Comparison of ENCODE assay signal across 7 cellular contexts in the genomic region with DNA sequence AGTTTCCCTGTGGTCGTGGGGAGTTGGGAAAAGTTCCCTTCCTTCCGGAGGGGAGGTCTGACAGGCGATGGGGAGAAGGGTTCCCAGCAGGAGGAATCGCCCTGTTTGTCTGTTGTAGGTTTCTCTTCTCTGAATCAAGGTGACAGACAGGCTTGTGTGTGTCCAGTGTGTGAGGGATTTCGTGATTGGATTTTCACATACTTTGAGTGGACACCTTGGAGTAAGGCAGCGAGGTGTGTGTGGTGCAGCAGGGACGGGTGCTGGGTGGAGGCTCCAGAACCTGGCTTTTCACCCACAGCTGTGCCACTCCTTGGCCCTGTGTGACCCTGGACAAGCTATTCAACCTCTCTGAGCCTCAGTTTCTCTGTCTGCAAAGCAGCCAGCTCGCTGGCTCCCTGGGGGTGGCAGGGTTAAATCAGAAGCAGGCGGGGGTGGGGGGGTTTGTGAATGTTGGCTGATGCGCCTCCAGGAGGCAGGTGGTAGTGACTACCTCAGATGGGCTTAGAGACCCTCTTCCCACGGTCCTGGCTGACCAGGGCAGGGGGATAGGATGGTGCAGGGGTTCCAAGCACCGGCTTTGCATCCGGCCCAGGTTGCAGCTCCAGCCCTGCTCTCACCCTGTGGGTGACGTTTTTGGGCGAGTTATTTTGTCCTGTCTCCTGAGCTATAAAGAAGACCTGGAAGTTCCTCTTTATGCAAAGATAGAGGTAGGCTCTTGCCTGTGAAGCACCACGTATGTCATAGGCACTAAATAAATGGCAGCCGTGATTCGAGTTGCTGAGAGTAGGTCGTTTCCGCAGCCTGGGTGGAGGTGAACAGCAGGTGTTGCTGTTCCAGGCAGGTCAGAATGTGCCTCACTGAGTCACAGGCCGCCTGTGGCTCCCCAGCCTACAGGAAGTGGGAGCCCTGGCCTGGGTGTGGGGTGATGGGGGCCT. TPM values are rescaled to one million over a fixed set of nuclear protein-coding genes. Genes with fewer than 3 reads are reported as not detected.
DNase-seq lines count a peak whose midpoint lies in the region; ATAC-seq and TF ChIP-seq lines count a peak whose summit lies in the region.

No MANE protein-coding gene starts in this region.

- H3K27ac ChIP-seq in HUES48 (ENCODE audit: low read depth, low read length) (no peak overlapping the region), ascending aorta (peak overlapping the region; percentile 0 to 43), subcutaneous abdominal adipose tissue (ENCODE audit: low read depth, low read length) (peak overlapping the region; percentile 60)

- H3K4me1 ChIP-seq in HUES48 (ENCODE audit: control insufficient read depth, insufficient read depth, low read length) (peaks cover 16% of the 10 kb centered on the region), ascending aorta (no peaks in the 10 kb centered on the region), subcutaneous abdominal adipose tissue (ENCODE audit: control insufficient read depth in 5 of 5, insufficient read depth in 5 of 5, low read length in 5 of 5) (peaks cover 2 to 35% (median 25%) of the 10 kb centered on the region in 5 donors)

- no peaks in the 10 kb centered on the region for H3K36me3 ChIP-seq in HUES48 (ENCODE audit: control insufficient read depth, insufficient read depth, low read length)
- H3K36me3 ChIP-seq in ascending aorta = no peaks in the 10 kb centered on the region
- H3K36me3 ChIP-seq in subcutaneous abdominal adipose tissue (ENCODE audit: control insufficient read depth in 5 of 5, insufficient read depth in 5 of 5, low read length in 5 of 5) = no peaks in the 10 kb centered on the region

- intact Hi-C loops in ascending aorta (cut with DNase I) = no loop called here

- H3K4me3 ChIP-seq in HUES48 (ENCODE audit: low read depth, low read length) (peak overlapping the region; percentile 44), ascending aorta (peak overlapping the region; percentile 39 to 44), subcutaneous abdominal adipose tissue (ENCODE audit: low read depth in 1 of 5, low read length in 5 of 5) (peak overlapping the region; percentile 55 to 84 (median 70))

- ATAC-seq in HG03097 (IDR thresholded peaks at IDR 0.05; ENCODE audit: low FRiP score, unreplicated experiment) (no peak), HG03175 (IDR thresholded peaks at IDR 0.05; ENCODE audit: unreplicated experiment) (no peak)

- H3K9ac ChIP-seq in HUES48 (ENCODE audit: low read depth, low read length) (no peak overlapping the region), subcutaneous abdominal adipose tissue (ENCODE audit: low read length in 5 of 5) (peak overlapping the region in 4 of 5 donors; percentile 39 to 78 (median 62))

- DNase-seq in ascending aorta (ENCODE audit: low spot score in 2 of 2) = no peak
- DNase-seq in iPS-NIHi11 (ENCODE audit: low spot score) = peak; percentile 53
- DNase-seq in dedifferentiated amniotic fluid mesenchymal stem cell (ENCODE audit: extremely low spot score) = no peak

- TF ChIP-seq CTCF in ascending aorta (IDR thresholded peaks at IDR 0.05) = no peak

- H3K27me3 ChIP-seq in HUES48 (ENCODE audit: control insufficient read depth, insufficient read depth, low read length) (peaks cover 24% of the 10 kb centered on the region), ascending aorta (peaks cover 5% of the 10 kb centered on the region), subcutaneous abdominal adipose tissue (ENCODE audit: control insufficient read depth in 5 of 5, insufficient read depth in 4 of 5, low read length in 5 of 5) (peaks cover 7 to 34% (median 24%) of the 10 kb centered on the region in 5 donors)

- no peaks in the 10 kb centered on the region for H3K9me3 ChIP-seq in HUES48 (ENCODE audit: control insufficient read depth, insufficient read depth, low read length)
- no peaks in the 10 kb centered on the region for H3K9me3 ChIP-seq in ascending aorta
- no peaks in the 10 kb centered on the region for H3K9me3 ChIP-seq in subcutaneous abdominal adipose tissue (ENCODE audit: control insufficient read depth in 5 of 5, low read length in 5 of 5)

RNA-seq across cellular contexts. Expression of a gene that starts 0.7 kb away (rescaled TPM):
- 7.9 TPM for total RNA-seq in ascending aorta

RNA-seq across cellular contexts. Expression of a gene that starts 50.7 kb away (rescaled TPM):
- not detected for total RNA-seq in ascending aorta
